Comparison of ENCODE assay signal across 18 cellular contexts in genomic region chr1:236654957-236655356, GRCh38. TPM values are rescaled to one million over a fixed set of nuclear protein-coding genes. Genes with fewer than 3 reads are reported as not detected.
"Had no signal": no experiment of that assay in that cellular context is flagged by ENCODE, and none has a peak within 500 bp of the region (broad histone marks: within the 10 kb centered on the region; RNA-seq: fewer than 3 reads in every experiment).

No MANE protein-coding gene starts in this region.

- H3K4me3 ChIP-seq: body of pancreas, dorsolateral prefrontal cortex, gastroesophageal sphincter, heart left ventricle, tibial artery had no signal

- H3K9me3 ChIP-seq: body of pancreas, gastroesophageal sphincter, heart left ventricle, tibial artery had no signal

- H3K27ac ChIP-seq: body of pancreas, dorsolateral prefrontal cortex, epithelial cell of prostate, gastroesophageal sphincter, heart left ventricle, tibial artery had no signal

- H3K36me3 ChIP-seq: gastroesophageal sphincter, heart left ventricle, tibial artery had no signal

- H3K9me3 Mint-ChIP-seq: activated naive CD8-positive, alpha-beta T cell treated with anti-CD3 and anti-CD28 coated beads, Interleukin-2, amount 10 ng/mL, durations not matched to agents 7 days and 5 days; endodermal cell; immature natural killer cell; natural killer cell had no signal

- H3K4me3 Mint-ChIP-seq: activated naive CD8-positive, alpha-beta T cell treated with anti-CD3 and anti-CD28 coated beads, Interleukin-2, amount 10 ng/mL, durations not matched to agents 7 days and 5 days; endodermal cell; immature natural killer cell; natural killer cell had no signal

- H3K4me1 Mint-ChIP-seq: activated naive CD8-positive, alpha-beta T cell treated with anti-CD3 and anti-CD28 coated beads, Interleukin-2, amount 10 ng/mL, durations not matched to agents 7 days and 5 days; endodermal cell; immature natural killer cell; natural killer cell had no signal

- H3K27ac Mint-ChIP-seq: activated naive CD8-positive, alpha-beta T cell treated with anti-CD3 and anti-CD28 coated beads, Interleukin-2, amount 10 ng/mL, durations not matched to agents 7 days and 5 days; endodermal cell; immature natural killer cell; natural killer cell had no signal

- H3K27me3 ChIP-seq: body of pancreas, heart left ventricle had no signal

- DNase-seq: activated CD4-positive, alpha-beta T cell treated with anti-CD3 and anti-CD28 coated beads, Interleukin-2, amount 50 U/mL, for 4 hours; activated naive CD4-positive, alpha-beta T cell treated with Interleukin-2 at 50 U/mL for 16 hours; activated naive CD8-positive, alpha-beta T cell treated with anti-CD3 and anti-CD28 coated beads, Interleukin-2, amount 10 ng/mL, durations not matched to agents 7 days and 5 days; body of pancreas; dorsolateral prefrontal cortex; endodermal cell; heart left ventricle; immature natural killer cell; mesenchymal stem cell; natural killer cell; nucleus accumbens; stimulated activated CD4-positive, alpha-beta T cell treated with anti-CD3 and anti-CD28 coated beads, Interleukin-12 subunit alpha, Interleukin-12 subunit beta, amount 100 ng/mL, for 4 hours; stimulated activated CD4-positive, alpha-beta T cell treated with anti-CD3 and anti-CD28 coated beads, Interleukin-1b, Interleukin-23, amount 100 ng/mL, for 48 hours; stimulated activated naive CD4-positive, alpha-beta T cell treated with Interleukin-2 at 50 U/mL for 16 hours; tibial artery had no signal

- H3K36me3 Mint-ChIP-seq: activated naive CD8-positive, alpha-beta T cell treated with anti-CD3 and anti-CD28 coated beads, Interleukin-2, amount 10 ng/mL, durations not matched to agents 7 days and 5 days; immature natural killer cell; natural killer cell had no signal

- H3K4me1 ChIP-seq: body of pancreas, gastroesophageal sphincter had no signal

RNA-seq across cellular contexts. Expression of gene ACTN2, which starts 31.3 kb away (rescaled TPM):
- total RNA-seq: activated naive CD8-positive, alpha-beta T cell treated with anti-CD3 and anti-CD28 coated beads, Interleukin-2, amount 10 ng/mL, durations not matched to agents 7 days and 5 days; natural killer cell; T-helper 2 cell treated with Interferon-gamma antibody and Interleukin-4, amounts not matched to agents 100 ng/mL and 5 ng/mL, for 36 hours had no signal
